ENCODE assay signal across 8 cellular contexts in genomic region chr20:43983359-43983758, GRCh38.
DNase-seq lines count a peak whose midpoint lies in the region; ATAC-seq and TF ChIP-seq lines count a peak whose summit lies in the region.

No MANE protein-coding gene starts in this region.

- 92 to 97% (median 96%) methylated on average over 5 of the region's 5 CpGs for WGBS in heart left ventricle, 4 donors

- H3K9me3 ChIP-seq in heart left ventricle (no peaks in the 10 kb centered on the region), upper lobe of right lung (no peaks in the 10 kb centered on the region)

- H3K36me3 ChIP-seq in heart left ventricle (no peaks in the 10 kb centered on the region), upper lobe of right lung (no peaks in the 10 kb centered on the region)

- H3K4me1 ChIP-seq in heart left ventricle: peaks cover 0 to 12% (median 0%) of the 10 kb centered on the region in 12 donors
- H3K4me1 ChIP-seq in foreskin keratinocyte: no peaks in the 10 kb centered on the region
- no peaks in the 10 kb centered on the region for H3K4me1 ChIP-seq in upper lobe of right lung

- TF ChIP-seq POLR2A in heart left ventricle (IDR thresholded peaks at IDR 0.05): no peak

- DNase-seq in heart left ventricle (peak in 1 of 5 donors; percentile 6), Right ventricle myocardium superior (no peak), foreskin keratinocyte (no peak), upper lobe of right lung (no peak), NCI-H1930 (lab: John Stamatoyannopoulos, UW) (no peak)
- peak; percentile 26 for DNase-seq in activated CD4-positive, alpha-beta T cell treated with anti-CD3 and anti-CD28 coated beads, Interleukin-2, amount 50 U/mL, for 1 hour

- H3K27me3 ChIP-seq in heart left ventricle (peaks cover 0 to 6% (median 0%) of the 10 kb centered on the region in 9 donors), foreskin keratinocyte (peaks cover 28% of the 10 kb centered on the region), upper lobe of right lung (no peaks in the 10 kb centered on the region)

- H3K27ac ChIP-seq in heart left ventricle (peak overlapping the region in 1 of 12 donors; percentile 11), foreskin keratinocyte (no peak overlapping the region), upper lobe of right lung (no peak overlapping the region)

- H3K4me3 ChIP-seq in heart left ventricle: no peak overlapping the region
- H3K4me3 ChIP-seq in upper lobe of right lung: no peak overlapping the region

- peak in 7 of 12 donors; percentile 4 to 37 (median 18) for TF ChIP-seq CTCF in heart left ventricle (IDR thresholded peaks at IDR 0.05)
- peak; percentile 48 for TF ChIP-seq CTCF in foreskin keratinocyte (conservative IDR thresholded peaks at IDR 0.05)
- peak; percentile 40 for TF ChIP-seq CTCF in upper lobe of right lung (IDR thresholded peaks at IDR 0.05)

- intact Hi-C loops in heart left ventricle (cut with DNase I): loop anchor here in 1 of 10 donors (1.0 kb wide), 1 partner anchor 42 kb away; no protein-coding TSS in a partner anchor
- intact Hi-C loops in Right ventricle myocardium superior (cut with DNase I): no loop called here
- intact Hi-C loops in upper lobe of right lung (cut with DNase I): no loop called here

- no peak for ATAC-seq in heart left ventricle
- ATAC-seq in Right ventricle myocardium superior (ENCODE audit: poor library complexity): no peak
- no peak for ATAC-seq in foreskin keratinocyte
- ATAC-seq in upper lobe of right lung: peak; percentile 31
- no peak for ATAC-seq in GM21360 (IDR thresholded peaks at IDR 0.05; ENCODE audit: unreplicated experiment)
- no peak for ATAC-seq in GM21576 (IDR thresholded peaks at IDR 0.05; ENCODE audit: unreplicated experiment)
